13 cellular contexts compared by ENCODE assay signal in genomic region chr2:170122883-170123547, GRCh38. TPM values are rescaled to one million over a fixed set of nuclear protein-coding genes. Genes with fewer than 3 reads are reported as not detected.
DNase-seq lines count a peak whose midpoint lies in the region; ATAC-seq and TF ChIP-seq lines count a peak whose summit lies in the region.
"Had no signal": no experiment of that assay in that cellular context is flagged by ENCODE, and none has a peak within 500 bp of the region (broad histone marks: within the 10 kb centered on the region; RNA-seq: fewer than 3 reads in every experiment).

No MANE protein-coding gene starts in this region.

- DNase-seq in ACHN, result peak; percentile 64
- DNase-seq in HCEC 1CT, result peak; percentile 50
- peak; percentile 11 for DNase-seq in RPMI8226
- DNase-seq in fibroblast of the aortic adventitia (ENCODE audit: low read depth), result peak; percentile 26
- no peak for DNase-seq in activated CD8-positive, alpha-beta T cell treated with anti-CD3 and anti-CD28 coated beads, Interleukin-2, amount 10 ng/mL, durations not matched to agents 7 days and 5 days
- DNase-seq in left cardiac atrium, result no peak
- DNase-seq: activated naive CD4-positive, alpha-beta T cell treated with Interleukin-2 at 50 U/mL for 16 hours had no signal

- in situ Hi-C loops in ACHN (cut with HindIII; ENCODE audit: low pct_ligation_motif_present, low pct_unique_long_range_greater_than_20kb, low sequenced_read_pairs), result no loop called here

- H3K36me3 Mint-ChIP-seq in activated CD8-positive, alpha-beta T cell treated with anti-CD3 and anti-CD28 coated beads, Interleukin-2, amount 10 ng/mL, durations not matched to agents 7 days and 5 days (ENCODE audit: low read depth), result no peaks in the 10 kb centered on the region

- no peaks in the 10 kb centered on the region for H3K4me1 Mint-ChIP-seq in activated CD8-positive, alpha-beta T cell treated with anti-CD3 and anti-CD28 coated beads, Interleukin-2, amount 10 ng/mL, durations not matched to agents 7 days and 5 days (ENCODE audit: low read depth)

- no peak for ATAC-seq in activated CD8-positive, alpha-beta T cell treated with anti-CD3 and anti-CD28 coated beads, Interleukin-2, amount 10 ng/mL, durations not matched to agents 7 days and 5 days
- no peak for ATAC-seq in HG02852 (IDR thresholded peaks at IDR 0.05; ENCODE audit: unreplicated experiment)
- ATAC-seq in HG03045 (IDR thresholded peaks at IDR 0.05; ENCODE audit: unreplicated experiment), result no peak
- ATAC-seq in left cardiac atrium, result no peak

- H3K27ac Mint-ChIP-seq in activated CD8-positive, alpha-beta T cell treated with anti-CD3 and anti-CD28 coated beads, Interleukin-2, amount 10 ng/mL, durations not matched to agents 7 days and 5 days, result no peak overlapping the region
- H3K27ac Mint-ChIP-seq: dendritic cell treated with granulocyte-macrophage colony-stimulating factor and Interleukin-4, amounts not matched to agents 40 ng/mL and 50 ng/mL, for 4 days had no signal

- intact Hi-C loops in left cardiac atrium (cut with DNase I), result no loop called here

- no peak for TF ChIP-seq CTCF in fibroblast of the aortic adventitia (IDR thresholded peaks at IDR 0.05; ENCODE audit: insufficient read depth, low read length)

- H3K9me3 Mint-ChIP-seq in activated CD8-positive, alpha-beta T cell treated with anti-CD3 and anti-CD28 coated beads, Interleukin-2, amount 10 ng/mL, durations not matched to agents 7 days and 5 days (ENCODE audit: insufficient read depth), result no peaks in the 10 kb centered on the region

- H3K4me3 Mint-ChIP-seq in activated CD8-positive, alpha-beta T cell treated with anti-CD3 and anti-CD28 coated beads, Interleukin-2, amount 10 ng/mL, durations not matched to agents 7 days and 5 days, result no peak overlapping the region
- H3K4me3 Mint-ChIP-seq: dendritic cell treated with granulocyte-macrophage colony-stimulating factor and Interleukin-4, amounts not matched to agents 40 ng/mL and 50 ng/mL, for 4 days had no signal

- CTCF ChIA-PET in activated CD8-positive, alpha-beta T cell treated with anti-CD3 and anti-CD28 coated beads, Interleukin-2, amount 10 ng/mL, durations not matched to agents 7 days and 5 days (lab: Charles Lee), result no interaction called here

- peaks cover 5% of the 10 kb centered on the region for H3K27me3 Mint-ChIP-seq in activated CD8-positive, alpha-beta T cell treated with anti-CD3 and anti-CD28 coated beads, Interleukin-2, amount 10 ng/mL, durations not matched to agents 7 days and 5 days (ENCODE audit: low read depth)
- H3K27me3 Mint-ChIP-seq: dendritic cell treated with granulocyte-macrophage colony-stimulating factor and Interleukin-4, amounts not matched to agents 40 ng/mL and 50 ng/mL, for 4 days had no signal

- POLR2A ChIA-PET in activated CD8-positive, alpha-beta T cell treated with anti-CD3 and anti-CD28 coated beads, Interleukin-2, amount 10 ng/mL, durations not matched to agents 7 days and 5 days (lab: Charles Lee), result no interaction called here

- no peak overlapping the region for H3K4me3 ChIP-seq in fibroblast of the aortic adventitia (ENCODE audit: low read depth, low read length)
- H3K4me3 ChIP-seq: vagina had no signal

RNA-seq across cellular contexts. Expression of gene MYO3B, which starts 54.9 kb away (rescaled TPM):
- total RNA-seq in fibroblast of the aortic adventitia (ENCODE audit: low replicate concordance) (0.09 and 0.33 TPM in 2 replicates), left cardiac atrium (not detected)
- under 1 TPM; 0.05 to 0.23 TPM for total RNA-seq in activated CD8-positive, alpha-beta T cell treated with anti-CD3 and anti-CD28 coated beads, Interleukin-2, amount 10 ng/mL, durations not matched to agents 7 days and 5 days
- total RNA-seq: mesenteric fat pad, osteocyte had no signal

Comparison
In these comparisons a context has a peak if more than half of its experiments do, and no peak if none do; other contexts are left out.
1. DNase-seq: peak in ACHN (single experiment), HCEC 1CT (single experiment), RPMI8226 (single experiment) and fibroblast of the aortic adventitia (single experiment); none in activated CD8-positive, alpha-beta T cell treated with anti-CD3 and anti-CD28 coated beads, Interleukin-2, amount 10 ng/mL, durations not matched to agents 7 days and 5 days (single experiment) and left cardiac atrium (single experiment).